ENCODE assay signal across 7 cellular contexts in the genomic region with DNA sequence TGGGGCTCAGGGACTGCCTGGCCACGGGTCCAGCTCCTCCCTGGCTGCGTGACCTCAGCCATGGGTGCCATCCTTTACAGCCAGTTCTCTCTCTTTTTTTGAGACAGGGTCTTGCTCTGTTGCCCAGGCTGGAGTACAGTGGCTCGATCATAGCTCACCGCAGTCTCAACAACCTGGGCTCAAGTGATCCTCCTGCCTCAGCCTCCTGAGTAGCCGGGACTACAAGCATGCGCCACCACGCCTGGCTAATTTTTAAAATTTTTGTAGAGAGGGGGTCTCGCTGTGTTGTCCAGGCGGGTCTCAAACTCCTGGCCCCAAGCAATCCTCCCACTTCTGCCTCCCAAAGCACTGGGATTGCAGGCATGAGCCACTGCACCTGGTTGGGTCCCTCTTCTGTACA.
"Had no signal": no experiment of that assay in that cellular context is flagged by ENCODE, and none has a peak within 500 bp of the region (broad histone marks: within the 10 kb centered on the region; RNA-seq: fewer than 3 reads in every experiment).

No MANE protein-coding gene starts in this region.

- H3K36me3 Mint-ChIP-seq: IgD-negative memory B cell had no signal

- H3K9me3 Mint-ChIP-seq: IgD-negative memory B cell had no signal

- H3K27ac ChIP-seq: HL-60, KMS-11 had no signal

- H3K27ac Mint-ChIP-seq: IgD-negative memory B cell had no signal

- H3K4me1 Mint-ChIP-seq: IgD-negative memory B cell had no signal

- H3K4me2 ChIP-seq: KMS-11 had no signal

- H3K9ac ChIP-seq: KMS-11 had no signal

- DNase-seq: IMR-90, Karpas-422, KBM-7, KG1 had no signal

- H3K4me3 Mint-ChIP-seq: IgD-negative memory B cell had no signal

- H3K27me3 Mint-ChIP-seq: IgD-negative memory B cell had no signal
